Comparison of ENCODE assay signal across 21 cellular contexts in genomic region chr1:153030895-153031294, GRCh38. TPM values are rescaled to one million over a fixed set of nuclear protein-coding genes. Genes with fewer than 3 reads are reported as not detected.
"Had no signal": no experiment of that assay in that cellular context is flagged by ENCODE, and none has a peak within 500 bp of the region (broad histone marks: within the 10 kb centered on the region; RNA-seq: fewer than 3 reads in every experiment).

A gene with protein sequence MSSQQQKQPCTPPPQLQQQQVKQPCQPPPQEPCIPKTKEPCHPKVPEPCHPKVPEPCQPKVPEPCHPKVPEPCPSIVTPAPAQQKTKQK (plus strand): TSS chr1:153031203. CDS start chr1:153032346, 1,143 bp downstream.

- DNase-seq: activated CD4-positive, alpha-beta T cell treated with anti-CD3 and anti-CD28 coated beads for 1 hour; activated CD4-positive, alpha-beta T cell treated with anti-CD3 and anti-CD28 coated beads, Interleukin-2, amount 50 U/mL, for 4 hours; activated CD8-positive, alpha-beta memory T cell treated with anti-CD3 and anti-CD28 coated beads, Interleukin-2, amount 10 ng/mL, durations not matched to agents 7 days and 5 days; activated naive CD4-positive, alpha-beta T cell treated with anti-CD3 and anti-CD28 coated beads for 36 hours; activated naive CD8-positive, alpha-beta T cell treated with anti-CD3 and anti-CD28 coated beads, Interleukin-2, amount 50 U/mL, for 24 hours; activated T-cell treated with anti-CD3 and anti-CD28 coated beads, Interleukin-2, amount 50 U/mL, for 1 hour; aorta; dermis blood vessel endothelial cell; effector memory CD8-positive, alpha-beta T cell; left ventricle myocardium inferior; stimulated activated naive CD8-positive, alpha-beta T cell treated with anti-CD3 and anti-CD28 coated beads, Interleukin-15, amount 100 ng/mL, for 72 hours; T-cell; T1000; testis had no signal

- H3K36me3 ChIP-seq: left ventricle myocardium inferior, right atrium auricular region had no signal

- FAIRE-seq: islet of Langerhans had no signal

- H3K27ac ChIP-seq: left ventricle myocardium inferior, right atrium auricular region, testis had no signal

- H3K9me3 ChIP-seq: left ventricle myocardium inferior, right atrium auricular region, testis had no signal

- H3K27me3 ChIP-seq: right atrium auricular region, testis had no signal

- H3K4me3 ChIP-seq: left ventricle myocardium inferior, right atrium auricular region, testis had no signal

- H3K4me1 ChIP-seq: left ventricle myocardium inferior, right atrium auricular region, testis had no signal

- ATAC-seq: activated CD8-positive, alpha-beta memory T cell treated with anti-CD3 and anti-CD28 coated beads, Interleukin-2, amount 10 ng/mL, durations not matched to agents 7 days and 5 days; activated naive CD8-positive, alpha-beta T cell treated with anti-CD3 and anti-CD28 coated beads, Interleukin-2, amount 50 U/mL, for 24 hours; effector memory CD8-positive, alpha-beta T cell; natural killer cell treated with Interleukin-12 subunit alpha and Interleukin-12 subunit beta and Interleukin-15 and Interleukin-18, amount 100 ng/mL, for 72 hours; stimulated activated naive CD8-positive, alpha-beta T cell treated with anti-CD3 and anti-CD28 coated beads, Interleukin-15, amount 100 ng/mL, for 72 hours; T-cell had no signal

RNA-seq across cellular contexts. Expression of the gene that starts here (rescaled TPM):
- total RNA-seq: activated CD8-positive, alpha-beta memory T cell treated with anti-CD3 and anti-CD28 coated beads, Interleukin-2, amount 10 ng/mL, durations not matched to agents 7 days and 5 days; activated naive CD4-positive, alpha-beta T cell treated with anti-CD3 and anti-CD28 coated beads for 36 hours; activated T-helper 2 cell treated with anti-CD3 and anti-CD28 coated beads, Interferon-gamma antibody, Interleukin-2, Interleukin-4, amounts not matched to agents 10 μg/mL and 5 μg/mL and 100 μg/mL, durations not matched to agents 14 hours and 24 hours and 36 hours; aorta; chondrocyte; dermis blood vessel endothelial cell; left ventricle myocardium inferior; mesenteric fat pad; natural killer cell treated with Interleukin-12 subunit alpha and Interleukin-12 subunit beta and Interleukin-15 and Interleukin-18, amount 100 ng/mL, for 72 hours; posterior vena cava; right atrium auricular region; T-cell; testis had no signal
